1 cellular context compared by ENCODE assay signal in the genomic region with DNA sequence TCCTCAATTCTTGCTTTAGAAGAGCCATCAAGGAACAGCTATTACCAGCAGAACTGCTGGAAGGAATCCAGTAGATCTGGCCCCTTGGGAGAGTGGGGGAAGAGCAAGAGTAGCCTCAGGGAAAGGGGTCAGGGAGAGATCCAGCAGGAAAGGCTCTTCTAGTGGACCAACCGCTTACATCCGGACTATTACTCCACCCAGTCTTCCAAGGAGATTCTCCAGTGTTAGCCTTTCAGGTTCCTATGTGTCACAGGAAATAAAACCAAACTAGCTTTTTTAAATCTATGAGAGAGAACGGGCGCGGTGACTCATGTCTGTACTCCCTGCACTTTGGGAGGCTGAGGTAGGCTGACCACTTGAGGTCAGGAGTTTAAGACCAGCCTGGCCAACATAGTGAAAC.
TF ChIP-seq lines count a peak whose summit lies in the region.

No MANE protein-coding gene starts in this region.

TF ChIP-seq in K562, 482 proteins besides CTCF, POLR2A, EP300 and RAD21 (continued from another document and continues in another):
- TF ChIP-seq, protein P1, sequence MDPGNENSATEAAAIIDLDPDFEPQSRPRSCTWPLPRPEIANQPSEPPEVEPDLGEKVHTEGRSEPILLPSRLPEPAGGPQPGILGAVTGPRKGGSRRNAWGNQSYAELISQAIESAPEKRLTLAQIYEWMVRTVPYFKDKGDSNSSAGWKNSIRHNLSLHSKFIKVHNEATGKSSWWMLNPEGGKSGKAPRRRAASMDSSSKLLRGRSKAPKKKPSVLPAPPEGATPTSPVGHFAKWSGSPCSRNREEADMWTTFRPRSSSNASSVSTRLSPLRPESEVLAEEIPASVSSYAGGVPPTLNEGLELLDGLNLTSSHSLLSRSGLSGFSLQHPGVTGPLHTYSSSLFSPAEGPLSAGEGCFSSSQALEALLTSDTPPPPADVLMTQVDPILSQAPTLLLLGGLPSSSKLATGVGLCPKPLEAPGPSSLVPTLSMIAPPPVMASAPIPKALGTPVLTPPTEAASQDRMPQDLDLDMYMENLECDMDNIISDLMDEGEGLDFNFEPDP (CRISPR knock-in tag; IDR thresholded peaks at IDR 0.05), result no peak
- TF ChIP-seq SMAD4 (CRISPR knock-in tag; conservative IDR thresholded peaks at IDR 0.05), result 0 out of 2 replicates have a peak, but pooled peaks have one; percentile 32
- TF ChIP-seq, protein P2, sequence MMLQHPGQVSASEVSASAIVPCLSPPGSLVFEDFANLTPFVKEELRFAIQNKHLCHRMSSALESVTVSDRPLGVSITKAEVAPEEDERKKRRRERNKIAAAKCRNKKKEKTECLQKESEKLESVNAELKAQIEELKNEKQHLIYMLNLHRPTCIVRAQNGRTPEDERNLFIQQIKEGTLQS (IDR thresholded peaks at IDR 0.05), result peak; percentile 83
- TF ChIP-seq, protein P2 (CRISPR knock-in tag; conservative IDR thresholded peaks at IDR 0.05), result no peak
- TF ChIP-seq RBM25 (IDR thresholded peaks at IDR 0.05; ENCODE audit: low read depth, low read length, severe bottlenecking), result no peak
- TF ChIP-seq ZNF507 (tag; conservative IDR thresholded peaks at IDR 0.05), result no peak
- TF ChIP-seq U2AF1 (optimal IDR thresholded peaks at IDR 0.05; ENCODE audit: low read depth, low read length), result no peak
- no peak for TF ChIP-seq ZC3H4 (CRISPR knock-in tag; IDR thresholded peaks at IDR 0.05; ENCODE audit: borderline replicate concordance)
- no peak for TF ChIP-seq TAF7 (tag; IDR thresholded peaks at IDR 0.05)
- no peak for TF ChIP-seq XRCC3 (IDR thresholded peaks at IDR 0.05)
- TF ChIP-seq, protein P3, sequence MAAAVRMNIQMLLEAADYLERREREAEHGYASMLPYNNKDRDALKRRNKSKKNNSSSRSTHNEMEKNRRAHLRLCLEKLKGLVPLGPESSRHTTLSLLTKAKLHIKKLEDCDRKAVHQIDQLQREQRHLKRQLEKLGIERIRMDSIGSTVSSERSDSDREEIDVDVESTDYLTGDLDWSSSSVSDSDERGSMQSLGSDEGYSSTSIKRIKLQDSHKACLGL (CRISPR knock-in tag; IDR thresholded peaks at IDR 0.05; ENCODE audit: borderline replicate concordance, poor library complexity, severe bottlenecking), result no peak
- no peak for TF ChIP-seq MEF2D (tag; conservative IDR thresholded peaks at IDR 0.05; ENCODE audit: low read depth)
- no peak for TF ChIP-seq SIN3A (IDR thresholded peaks at IDR 0.05; ENCODE audit: borderline replicate concordance in 2 of 2, control insufficient read depth in 1 of 2, low read depth in 2 of 2, low read length in 2 of 2)
- TF ChIP-seq, protein P4, sequence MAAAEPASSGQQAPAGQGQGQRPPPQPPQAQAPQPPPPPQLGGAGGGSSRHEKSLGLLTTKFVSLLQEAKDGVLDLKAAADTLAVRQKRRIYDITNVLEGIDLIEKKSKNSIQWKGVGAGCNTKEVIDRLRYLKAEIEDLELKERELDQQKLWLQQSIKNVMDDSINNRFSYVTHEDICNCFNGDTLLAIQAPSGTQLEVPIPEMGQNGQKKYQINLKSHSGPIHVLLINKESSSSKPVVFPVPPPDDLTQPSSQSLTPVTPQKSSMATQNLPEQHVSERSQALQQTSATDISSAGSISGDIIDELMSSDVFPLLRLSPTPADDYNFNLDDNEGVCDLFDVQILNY (CRISPR knock-in tag; IDR thresholded peaks at IDR 0.05), result no peak
- TF ChIP-seq ETS2 (tag; IDR thresholded peaks at IDR 0.05; ENCODE audit: borderline replicate concordance, poor library complexity, severe bottlenecking), result no peak
- peak; percentile 90 for TF ChIP-seq FOSL1 (tag; conservative IDR thresholded peaks at IDR 0.05)
- peak; percentile 33; the same call in 1 of the 2 replicates for TF ChIP-seq JUN (IDR thresholded peaks at IDR 0.05; ENCODE audit: borderline replicate concordance, low read depth, low read length)
- no peak for TF ChIP-seq JUN (CRISPR knock-in tag; IDR thresholded peaks at IDR 0.05; ENCODE audit: borderline replicate concordance)
- TF ChIP-seq, protein P5, sequence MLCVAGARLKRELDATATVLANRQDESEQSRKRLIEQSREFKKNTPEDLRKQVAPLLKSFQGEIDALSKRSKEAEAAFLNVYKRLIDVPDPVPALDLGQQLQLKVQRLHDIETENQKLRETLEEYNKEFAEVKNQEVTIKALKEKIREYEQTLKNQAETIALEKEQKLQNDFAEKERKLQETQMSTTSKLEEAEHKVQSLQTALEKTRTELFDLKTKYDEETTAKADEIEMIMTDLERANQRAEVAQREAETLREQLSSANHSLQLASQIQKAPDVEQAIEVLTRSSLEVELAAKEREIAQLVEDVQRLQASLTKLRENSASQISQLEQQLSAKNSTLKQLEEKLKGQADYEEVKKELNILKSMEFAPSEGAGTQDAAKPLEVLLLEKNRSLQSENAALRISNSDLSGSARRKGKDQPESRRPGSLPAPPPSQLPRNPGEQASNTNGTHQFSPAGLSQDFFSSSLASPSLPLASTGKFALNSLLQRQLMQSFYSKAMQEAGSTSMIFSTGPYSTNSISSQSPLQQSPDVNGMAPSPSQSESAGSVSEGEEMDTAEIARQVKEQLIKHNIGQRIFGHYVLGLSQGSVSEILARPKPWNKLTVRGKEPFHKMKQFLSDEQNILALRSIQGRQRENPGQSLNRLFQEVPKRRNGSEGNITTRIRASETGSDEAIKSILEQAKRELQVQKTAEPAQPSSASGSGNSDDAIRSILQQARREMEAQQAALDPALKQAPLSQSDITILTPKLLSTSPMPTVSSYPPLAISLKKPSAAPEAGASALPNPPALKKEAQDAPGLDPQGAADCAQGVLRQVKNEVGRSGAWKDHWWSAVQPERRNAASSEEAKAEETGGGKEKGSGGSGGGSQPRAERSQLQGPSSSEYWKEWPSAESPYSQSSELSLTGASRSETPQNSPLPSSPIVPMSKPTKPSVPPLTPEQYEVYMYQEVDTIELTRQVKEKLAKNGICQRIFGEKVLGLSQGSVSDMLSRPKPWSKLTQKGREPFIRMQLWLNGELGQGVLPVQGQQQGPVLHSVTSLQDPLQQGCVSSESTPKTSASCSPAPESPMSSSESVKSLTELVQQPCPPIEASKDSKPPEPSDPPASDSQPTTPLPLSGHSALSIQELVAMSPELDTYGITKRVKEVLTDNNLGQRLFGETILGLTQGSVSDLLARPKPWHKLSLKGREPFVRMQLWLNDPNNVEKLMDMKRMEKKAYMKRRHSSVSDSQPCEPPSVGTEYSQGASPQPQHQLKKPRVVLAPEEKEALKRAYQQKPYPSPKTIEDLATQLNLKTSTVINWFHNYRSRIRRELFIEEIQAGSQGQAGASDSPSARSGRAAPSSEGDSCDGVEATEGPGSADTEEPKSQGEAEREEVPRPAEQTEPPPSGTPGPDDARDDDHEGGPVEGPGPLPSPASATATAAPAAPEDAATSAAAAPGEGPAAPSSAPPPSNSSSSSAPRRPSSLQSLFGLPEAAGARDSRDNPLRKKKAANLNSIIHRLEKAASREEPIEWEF (CRISPR knock-in tag; IDR thresholded peaks at IDR 0.05), result no peak
- TF ChIP-seq MYBL2 (IDR thresholded peaks at IDR 0.05; ENCODE audit: low read depth), result peak; percentile 47; the same call in 1 of the 2 replicates
- no peak for TF ChIP-seq MYBL2 (CRISPR knock-in tag; IDR thresholded peaks at IDR 0.05; ENCODE audit: borderline replicate concordance)
- no peak for TF ChIP-seq SOX6 (IDR thresholded peaks at IDR 0.05)
- peak; percentile 50; the same call in 1 of the 2 replicates for TF ChIP-seq ETV1 (tag; conservative IDR thresholded peaks at IDR 0.05; ENCODE audit: low read depth)
- no peak for TF ChIP-seq MTA1 (IDR thresholded peaks at IDR 0.05; ENCODE audit: borderline replicate concordance)
- no peak for TF ChIP-seq MAZ (CRISPR knock-in tag; conservative IDR thresholded peaks at IDR 0.05 in 1 of 2, IDR thresholded peaks at IDR 0.05 in 1 of 2)
- TF ChIP-seq, protein P6, sequence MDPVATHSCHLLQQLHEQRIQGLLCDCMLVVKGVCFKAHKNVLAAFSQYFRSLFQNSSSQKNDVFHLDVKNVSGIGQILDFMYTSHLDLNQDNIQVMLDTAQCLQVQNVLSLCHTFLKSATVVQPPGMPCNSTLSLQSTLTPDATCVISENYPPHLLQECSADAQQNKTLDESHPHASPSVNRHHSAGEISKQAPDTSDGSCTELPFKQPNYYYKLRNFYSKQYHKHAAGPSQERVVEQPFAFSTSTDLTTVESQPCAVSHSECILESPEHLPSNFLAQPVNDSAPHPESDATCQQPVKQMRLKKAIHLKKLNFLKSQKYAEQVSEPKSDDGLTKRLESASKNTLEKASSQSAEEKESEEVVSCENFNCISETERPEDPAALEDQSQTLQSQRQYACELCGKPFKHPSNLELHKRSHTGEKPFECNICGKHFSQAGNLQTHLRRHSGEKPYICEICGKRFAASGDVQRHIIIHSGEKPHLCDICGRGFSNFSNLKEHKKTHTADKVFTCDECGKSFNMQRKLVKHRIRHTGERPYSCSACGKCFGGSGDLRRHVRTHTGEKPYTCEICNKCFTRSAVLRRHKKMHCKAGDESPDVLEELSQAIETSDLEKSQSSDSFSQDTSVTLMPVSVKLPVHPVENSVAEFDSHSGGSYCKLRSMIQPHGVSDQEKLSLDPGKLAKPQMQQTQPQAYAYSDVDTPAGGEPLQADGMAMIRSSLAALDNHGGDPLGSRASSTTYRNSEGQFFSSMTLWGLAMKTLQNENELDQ (CRISPR knock-in tag; IDR thresholded peaks at IDR 0.05; ENCODE audit: borderline replicate concordance), result no peak
- no peak for TF ChIP-seq POLR2H (tag; IDR thresholded peaks at IDR 0.05; ENCODE audit: low read depth)
- TF ChIP-seq, protein P7, sequence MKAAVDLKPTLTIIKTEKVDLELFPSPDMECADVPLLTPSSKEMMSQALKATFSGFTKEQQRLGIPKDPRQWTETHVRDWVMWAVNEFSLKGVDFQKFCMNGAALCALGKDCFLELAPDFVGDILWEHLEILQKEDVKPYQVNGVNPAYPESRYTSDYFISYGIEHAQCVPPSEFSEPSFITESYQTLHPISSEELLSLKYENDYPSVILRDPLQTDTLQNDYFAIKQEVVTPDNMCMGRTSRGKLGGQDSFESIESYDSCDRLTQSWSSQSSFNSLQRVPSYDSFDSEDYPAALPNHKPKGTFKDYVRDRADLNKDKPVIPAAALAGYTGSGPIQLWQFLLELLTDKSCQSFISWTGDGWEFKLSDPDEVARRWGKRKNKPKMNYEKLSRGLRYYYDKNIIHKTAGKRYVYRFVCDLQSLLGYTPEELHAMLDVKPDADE (conservative IDR thresholded peaks at IDR 0.05; ENCODE audit: control insufficient read depth, low read depth, low read length), result no peak
- peak; percentile 79 for TF ChIP-seq CC2D1A (IDR thresholded peaks at IDR 0.05)
- TF ChIP-seq ARNT (IDR thresholded peaks at IDR 0.05), result no peak
- no peak for TF ChIP-seq CHD1 (IDR thresholded peaks at IDR 0.05; ENCODE audit: low read length)
- TF ChIP-seq ARID1B (IDR thresholded peaks at IDR 0.05), result peak; percentile 46
- no peak for TF ChIP-seq ELF2 (CRISPR knock-in tag; IDR thresholded peaks at IDR 0.05)
- TF ChIP-seq ZNF24 (IDR thresholded peaks at IDR 0.05), result no peak
- no peak for TF ChIP-seq ZNF717 (CRISPR knock-in tag; IDR thresholded peaks at IDR 0.05)
- TF ChIP-seq PYGO2 (tag; IDR thresholded peaks at IDR 0.05), result no peak
- TF ChIP-seq BCOR (IDR thresholded peaks at IDR 0.05), result no peak
- TF ChIP-seq DPF2 (IDR thresholded peaks at IDR 0.05), result 0 out of 2 replicates have a peak, but pooled peaks have one; percentile 49
- TF ChIP-seq, protein P8, sequence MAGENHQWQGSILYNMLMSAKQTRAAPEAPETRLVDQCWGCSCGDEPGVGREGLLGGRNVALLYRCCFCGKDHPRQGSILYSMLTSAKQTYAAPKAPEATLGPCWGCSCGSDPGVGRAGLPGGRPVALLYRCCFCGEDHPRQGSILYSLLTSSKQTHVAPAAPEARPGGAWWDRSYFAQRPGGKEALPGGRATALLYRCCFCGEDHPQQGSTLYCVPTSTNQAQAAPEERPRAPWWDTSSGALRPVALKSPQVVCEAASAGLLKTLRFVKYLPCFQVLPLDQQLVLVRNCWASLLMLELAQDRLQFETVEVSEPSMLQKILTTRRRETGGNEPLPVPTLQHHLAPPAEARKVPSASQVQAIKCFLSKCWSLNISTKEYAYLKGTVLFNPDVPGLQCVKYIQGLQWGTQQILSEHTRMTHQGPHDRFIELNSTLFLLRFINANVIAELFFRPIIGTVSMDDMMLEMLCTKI (IDR thresholded peaks at IDR 0.05; ENCODE audit: partially characterized antibody), result no peak
- no peak for TF ChIP-seq ZFP30 (CRISPR knock-in tag; IDR thresholded peaks at IDR 0.05; ENCODE audit: borderline replicate concordance)
- no peak for TF ChIP-seq RBBP5 (IDR thresholded peaks at IDR 0.05; ENCODE audit: borderline replicate concordance, insufficient read depth, low read length, poor library complexity, severe bottlenecking)
- TF ChIP-seq, protein P9, sequence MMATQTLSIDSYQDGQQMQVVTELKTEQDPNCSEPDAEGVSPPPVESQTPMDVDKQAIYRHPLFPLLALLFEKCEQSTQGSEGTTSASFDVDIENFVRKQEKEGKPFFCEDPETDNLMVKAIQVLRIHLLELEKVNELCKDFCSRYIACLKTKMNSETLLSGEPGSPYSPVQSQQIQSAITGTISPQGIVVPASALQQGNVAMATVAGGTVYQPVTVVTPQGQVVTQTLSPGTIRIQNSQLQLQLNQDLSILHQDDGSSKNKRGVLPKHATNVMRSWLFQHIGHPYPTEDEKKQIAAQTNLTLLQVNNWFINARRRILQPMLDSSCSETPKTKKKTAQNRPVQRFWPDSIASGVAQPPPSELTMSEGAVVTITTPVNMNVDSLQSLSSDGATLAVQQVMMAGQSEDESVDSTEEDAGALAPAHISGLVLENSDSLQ (IDR thresholded peaks at IDR 0.05), result no peak
- TF ChIP-seq NR2C2 (CRISPR knock-in tag; IDR thresholded peaks at IDR 0.05), result no peak
- peak; percentile 54; the same call in 1 of the 2 replicates for TF ChIP-seq NR2C2 (tag; IDR thresholded peaks at IDR 0.05)
- no peak for TF ChIP-seq RB1 (IDR thresholded peaks at IDR 0.05; ENCODE audit: low read depth)
- peak; percentile 82 for TF ChIP-seq JUND (IDR thresholded peaks at IDR 0.05; ENCODE audit: borderline replicate concordance, low read depth, low read length)
- peak; percentile 32; the same call in 1 of the 3 replicates for TF ChIP-seq JUND (tag; IDR thresholded peaks at IDR 0.05; ENCODE audit: borderline replicate concordance, low read depth, low read length)
- TF ChIP-seq, protein P10, sequence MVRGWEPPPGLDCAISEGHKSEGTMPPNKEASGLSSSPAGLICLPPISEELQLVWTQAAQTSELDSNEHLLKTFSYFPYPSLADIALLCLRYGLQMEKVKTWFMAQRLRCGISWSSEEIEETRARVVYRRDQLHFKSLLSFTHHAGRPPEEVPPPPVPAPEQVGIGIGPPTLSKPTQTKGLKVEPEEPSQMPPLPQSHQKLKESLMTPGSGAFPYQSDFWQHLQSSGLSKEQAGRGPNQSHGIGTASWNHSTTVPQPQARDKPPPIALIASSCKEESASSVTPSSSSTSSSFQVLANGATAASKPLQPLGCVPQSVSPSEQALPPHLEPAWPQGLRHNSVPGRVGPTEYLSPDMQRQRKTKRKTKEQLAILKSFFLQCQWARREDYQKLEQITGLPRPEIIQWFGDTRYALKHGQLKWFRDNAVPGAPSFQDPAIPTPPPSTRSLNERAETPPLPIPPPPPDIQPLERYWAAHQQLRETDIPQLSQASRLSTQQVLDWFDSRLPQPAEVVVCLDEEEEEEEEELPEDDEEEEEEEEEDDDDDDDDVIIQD (CRISPR knock-in tag; IDR thresholded peaks at IDR 0.05), result no peak
- peak; percentile 39; the same call in 1 of the 2 replicates for TF ChIP-seq SMARCE1 (IDR thresholded peaks at IDR 0.05)
- TF ChIP-seq ZNF57 (CRISPR knock-in tag; IDR thresholded peaks at IDR 0.05), result no peak
- no peak for TF ChIP-seq MXI1 (IDR thresholded peaks at IDR 0.05; ENCODE audit: low read depth, low read length)
